Comparison of ENCODE assay signal across 11 cellular contexts in genomic region chr2:104321800-104322164, GRCh38.
"Had no signal": no experiment of that assay in that cellular context is flagged by ENCODE, and none has a peak within 500 bp of the region (broad histone marks: within the 10 kb centered on the region; RNA-seq: fewer than 3 reads in every experiment).

No MANE protein-coding gene starts in this region.

- H3K9me3 ChIP-seq: gastrocnemius medialis, psoas muscle, sigmoid colon had no signal

- H3K36me3 Mint-ChIP-seq: activated naive CD8-positive, alpha-beta T cell had no signal

- FAIRE-seq: bronchial epithelial cell had no signal

- H3K4me1 ChIP-seq: gastrocnemius medialis, psoas muscle, sigmoid colon had no signal

- H3K27me3 ChIP-seq: sigmoid colon had no signal

- H3K4me3 Mint-ChIP-seq: activated naive CD8-positive, alpha-beta T cell; T-helper 2 cell treated with Interferon-gamma antibody and Interleukin-4, amounts not matched to agents 5 μg/mL and 100 μg/mL, for 36 hours had no signal

- H3K27ac Mint-ChIP-seq: activated naive CD8-positive, alpha-beta T cell; T-helper 2 cell treated with Interferon-gamma antibody and Interleukin-4, amounts not matched to agents 5 μg/mL and 100 μg/mL, for 36 hours had no signal

- H3K4me3 ChIP-seq: gastrocnemius medialis, psoas muscle, sigmoid colon had no signal

- H3K9me3 Mint-ChIP-seq: T-helper 2 cell treated with Interferon-gamma antibody and Interleukin-4, amounts not matched to agents 5 μg/mL and 100 μg/mL, for 36 hours had no signal

- DNase-seq: effector CD4-positive, alpha-beta T cell; gastrocnemius medialis; psoas muscle; sigmoid colon; stimulated activated CD4-positive, alpha-beta T cell treated with anti-CD3 and anti-CD28 coated beads, Interleukin-4, amount 100 ng/mL, for 1 hour; stimulated activated CD8-positive, alpha-beta memory T cell treated with anti-CD3 and anti-CD28 coated beads, Interleukin-4, amount 100 ng/mL, for 48 hours; stimulated activated naive CD8-positive, alpha-beta T cell treated with anti-CD3 and anti-CD28 coated beads, Interleukin-15, Interleukin-2, amounts not matched to agents 100 U/mL and 50 U/mL, for 24 hours had no signal

- H3K36me3 ChIP-seq: gastrocnemius medialis, sigmoid colon had no signal

- H3K27ac ChIP-seq: epithelial cell of prostate, gastrocnemius medialis, psoas muscle, sigmoid colon had no signal
